In genomic region chr14:64706119-64706465, GRCh38 we compare ENCODE assay signal across 9 cellular contexts. TPM values are rescaled to one million over a fixed set of nuclear protein-coding genes. Genes with fewer than 3 reads are reported as not detected.
DNase-seq lines count a peak whose midpoint lies in the region; ATAC-seq and TF ChIP-seq lines count a peak whose summit lies in the region.
"Had no signal": no experiment of that assay in that cellular context is flagged by ENCODE, and none has a peak within 500 bp of the region (broad histone marks: within the 10 kb centered on the region; RNA-seq: fewer than 3 reads in every experiment).

No MANE protein-coding gene starts in this region.

- intact Hi-C loops in activated CD4-positive, alpha-beta memory T cell treated with anti-CD3 and anti-CD28 coated beads for 36 hours (cut with micrococcal nuclease), result loop anchor here (5.0 to 10.0 kb wide), 2 partner anchors 51 to 579 kb away; no protein-coding TSS in a partner anchor
- intact Hi-C loops in OCI-LY7 (cut with micrococcal nuclease; ENCODE audit: unreplicated experiment), result no loop called here

- H3K4me2 ChIP-seq in H9 (ENCODE audit: insufficient read depth, insufficient read length, low read length) (peak overlapping the region; percentile 93), skeletal muscle satellite cell (ENCODE audit: low read length) (peak overlapping the region; percentile 99), OCI-LY7 (ENCODE audit: low read length) (no peak overlapping the region)

- no peaks in the 10 kb centered on the region for H3K9me3 ChIP-seq in H9 (ENCODE audit: control insufficient read depth, low read depth, low read length)
- H3K9me3 ChIP-seq in iPS-18a (ENCODE audit: control insufficient read depth, low read depth, low read length), result no peaks in the 10 kb centered on the region
- H3K9me3 ChIP-seq in skeletal muscle satellite cell (replicated peaks; ENCODE audit: low read length), result no peaks in the 10 kb centered on the region
- no peaks in the 10 kb centered on the region for H3K9me3 ChIP-seq in OCI-LY7 (ENCODE audit: low read length)

- H3K27me3 Mint-ChIP-seq in H9 (ENCODE audit: low read depth), result peaks cover 5% of the 10 kb centered on the region; the same call in 1 of the 2 replicates
- H3K27me3 Mint-ChIP-seq in activated CD4-positive, alpha-beta memory T cell treated with anti-CD3 and anti-CD28 coated beads for 36 hours, result no peaks in the 10 kb centered on the region

- no peak overlapping the region for H2BK5ac ChIP-seq in H9 (ENCODE audit: insufficient read length, low read length)

- CTCF ChIA-PET in activated CD4-positive, alpha-beta memory T cell treated with anti-CD3 and anti-CD28 coated beads for 36 hours (lab: Charles Lee), result interaction anchor here (1.0 to 1.4 kb wide), 3 partner anchors 9 to 56 kb away, joined by 3 to 4 read pairs (median 3); no protein-coding TSS in a partner anchor
- CTCF ChIA-PET in OCI-LY7 (lab: Charles Lee; ENCODE audit: unreplicated experiment), result no interaction called here

- H3K27me3 ChIP-seq in H9 (ENCODE audit: insufficient read depth, low read length), result no peaks in the 10 kb centered on the region
- peaks cover 11% of the 10 kb centered on the region for H3K27me3 ChIP-seq in iPS-18a (ENCODE audit: control insufficient read depth, insufficient read depth, low read length)
- H3K27me3 ChIP-seq in skeletal muscle satellite cell (ENCODE audit: control insufficient read depth, insufficient read depth, low read length), result peaks cover 23% of the 10 kb centered on the region

- H3K14ac ChIP-seq in H9 (ENCODE audit: insufficient read depth, low read length), result no peak overlapping the region

- no peak overlapping the region for H3K56ac ChIP-seq in H9 (ENCODE audit: insufficient read length, low read depth, low read length)

- POLR2A ChIA-PET in activated CD4-positive, alpha-beta memory T cell treated with anti-CD3 and anti-CD28 coated beads for 36 hours (lab: Charles Lee), result interaction anchor here (0.6 kb wide), 1 partner anchor 833 kb away, joined by 4 read pairs; no protein-coding TSS in a partner anchor
- POLR2A ChIA-PET in OCI-LY7 (lab: Charles Lee), result no interaction called here

- H2AFZ ChIP-seq in H9 (ENCODE audit: low read length), result no peak overlapping the region
- H2AFZ ChIP-seq in OCI-LY7 (ENCODE audit: low read length), result no peak overlapping the region

- no peak overlapping the region for H2BK20ac ChIP-seq in H9 (ENCODE audit: low read depth, low read length, poor library complexity, severe bottlenecking)

- no peak for DNase-seq in H9
- DNase-seq in activated CD4-positive, alpha-beta memory T cell treated with anti-CD3 and anti-CD28 coated beads for 36 hours, result no peak
- no peak for DNase-seq in OCI-LY7 (ENCODE audit: low spot score)
- DNase-seq in stimulated activated naive CD4-positive, alpha-beta T cell (lab: John Stamatoyannopoulos, UW), result no peak

- H3K23ac ChIP-seq in H9 (ENCODE audit: insufficient read length, low read depth, low read length), result no peak overlapping the region

- no CpG with 5 or more reads among the region's 3 CpGs for WGBS in H9 (ENCODE audit: extremely low coverage, insufficient read length, low lambda C conversion rate)

- no peak overlapping the region for H4K8ac ChIP-seq in H9 (replicated peaks; ENCODE audit: insufficient read length, low read depth, low read length)

- peaks cover 36% of the 10 kb centered on the region for H3K23me2 ChIP-seq in H9 (ENCODE audit: insufficient read length, low read depth, low read length, poor library complexity, severe bottlenecking)

- no peak overlapping the region for H2AK5ac ChIP-seq in H9 (ENCODE audit: insufficient read length, low read length)

- no peak overlapping the region for H4K91ac ChIP-seq in H9 (ENCODE audit: insufficient read length, low read depth, low read length)

- H3T11ph ChIP-seq in H9 (ENCODE audit: low read length), result no peak overlapping the region

- H3K27ac ChIP-seq in H9 (ENCODE audit: insufficient read length, low read depth, low read length), result no peak overlapping the region
- H3K27ac ChIP-seq in iPS-18a (ENCODE audit: low read length), result no peak overlapping the region
- H3K27ac ChIP-seq in OCI-LY7 (ENCODE audit: low read depth, low read length, poor library complexity, severe bottlenecking), result no peak overlapping the region
- H3K27ac ChIP-seq: VCaP had no signal

- H3K4ac ChIP-seq in H9 (ENCODE audit: low read depth, low read length), result no peak overlapping the region

- H3K79me1 ChIP-seq in H9 (ENCODE audit: insufficient read depth, low read depth, low read length, poor library complexity, severe bottlenecking), result no peaks in the 10 kb centered on the region

- peak overlapping the region in 1 of 3 experiments; percentile 78; a peak in 1 of 7 replicates for H3K27ac Mint-ChIP-seq in H9
- peak overlapping the region; percentile 82 for H3K27ac Mint-ChIP-seq in activated CD4-positive, alpha-beta memory T cell treated with anti-CD3 and anti-CD28 coated beads for 36 hours

- H3K9me2 ChIP-seq in OCI-LY7 (ENCODE audit: insufficient read depth, low read length), result no peaks in the 10 kb centered on the region

- H3K4me1 ChIP-seq in H9 (ENCODE audit: insufficient read depth, low read length), result peaks cover 18% of the 10 kb centered on the region
- H3K4me1 ChIP-seq in iPS-18a (ENCODE audit: control insufficient read depth, low read depth, low read length), result peaks cover 59% of the 10 kb centered on the region
- peaks cover 28% of the 10 kb centered on the region for H3K4me1 ChIP-seq in skeletal muscle satellite cell (ENCODE audit: control insufficient read depth, insufficient read depth, low read length)
- H3K4me1 ChIP-seq in OCI-LY7 (ENCODE audit: insufficient read depth, low read length, poor library complexity, severe bottlenecking), result no peaks in the 10 kb centered on the region

- H4K20me1 ChIP-seq in H9 (ENCODE audit: control insufficient read depth, insufficient read depth, insufficient read length) (no peaks in the 10 kb centered on the region), OCI-LY7 (ENCODE audit: insufficient read depth, low read length) (no peaks in the 10 kb centered on the region)

- no peak overlapping the region for H2BK120ac ChIP-seq in H9 (ENCODE audit: low read depth, low read length, poor library complexity, severe bottlenecking)

- H2BK15ac ChIP-seq in H9 (ENCODE audit: low read depth, low read length), result no peak overlapping the region

- H3K9me3 Mint-ChIP-seq in H9, result no peaks in the 10 kb centered on the region; a peak in 1 of 5 replicates
- H3K9me3 Mint-ChIP-seq in activated CD4-positive, alpha-beta memory T cell treated with anti-CD3 and anti-CD28 coated beads for 36 hours, result no peaks in the 10 kb centered on the region

- no peaks in the 10 kb centered on the region for H3K36me3 ChIP-seq in iPS-18a (ENCODE audit: control insufficient read depth, low read depth, low read length)
- no peaks in the 10 kb centered on the region for H3K36me3 ChIP-seq in skeletal muscle satellite cell (ENCODE audit: insufficient read depth, low read length)
- no peaks in the 10 kb centered on the region for H3K36me3 ChIP-seq in OCI-LY7 (ENCODE audit: insufficient read depth, low read length)

- H3K4me3 Mint-ChIP-seq in H9, result peak overlapping the region; percentile 77 to 87
- peak overlapping the region; percentile 77 for H3K4me3 Mint-ChIP-seq in activated CD4-positive, alpha-beta memory T cell treated with anti-CD3 and anti-CD28 coated beads for 36 hours

- H3K36me3 Mint-ChIP-seq in H9 (ENCODE audit: insufficient read depth in 1 of 3, low read depth in 3 of 3), result peaks cover 4 to 11% (median 8%) of the 10 kb centered on the region in 3 experiments; a peak in 6 of 7 replicates
- H3K36me3 Mint-ChIP-seq in activated CD4-positive, alpha-beta memory T cell treated with anti-CD3 and anti-CD28 coated beads for 36 hours, result no peaks in the 10 kb centered on the region

- no peak for TF ChIP-seq CTCF in H9 (conservative IDR thresholded peaks at IDR 0.05)
- TF ChIP-seq CTCF in OCI-LY7 (conservative IDR thresholded peaks at IDR 0.05; ENCODE audit: low read length), result no peak

- peaks cover 77 to 79% of the 10 kb centered on the region in 2 experiments for H3K4me1 Mint-ChIP-seq in H9
- H3K4me1 Mint-ChIP-seq in activated CD4-positive, alpha-beta memory T cell treated with anti-CD3 and anti-CD28 coated beads for 36 hours (ENCODE audit: low read depth), result peaks cover 70% of the 10 kb centered on the region

- peak overlapping the region; percentile 71 for H3K4me3 ChIP-seq in iPS-18a (ENCODE audit: low read length)
- H3K4me3 ChIP-seq in skeletal muscle satellite cell (ENCODE audit: low read length), result no peak overlapping the region
- no peak overlapping the region for H3K4me3 ChIP-seq in OCI-LY7 (ENCODE audit: low read depth, low read length, poor library complexity, severe bottlenecking)

- H4K5ac ChIP-seq in H9 (ENCODE audit: insufficient read length, low read depth, low read length), result no peak overlapping the region

- BruUV-seq in OCI-LY7 (replicated peaks; lab: Mats Ljungman, UMichigan), result no TSS peak

- ATAC-seq in GM19035 (IDR thresholded peaks at IDR 0.05; ENCODE audit: unreplicated experiment) (no peak), HG03439 (IDR thresholded peaks at IDR 0.05; ENCODE audit: unreplicated experiment) (no peak)

- H3K79me2 ChIP-seq in H9 (ENCODE audit: insufficient read depth, low read length) (peaks cover 17% of the 10 kb centered on the region; the same call in 1 of the 2 replicates), OCI-LY7 (ENCODE audit: insufficient read depth, low read depth, low read length) (no peaks in the 10 kb centered on the region)

- no peak overlapping the region for H2BK12ac ChIP-seq in H9 (ENCODE audit: insufficient read length, low read depth, low read length)

- H3K18ac ChIP-seq in H9 (ENCODE audit: insufficient read length, low read depth, low read length), result no peak overlapping the region

- H3K9ac ChIP-seq in H9 (ENCODE audit: extremely low read depth, insufficient read length, low read length) (no peak overlapping the region), iPS-18a (ENCODE audit: low read length) (no peak overlapping the region), skeletal muscle satellite cell (ENCODE audit: low read depth, low read length) (no peak overlapping the region)

RNA-seq across cellular contexts. Expression of gene PLEKHG3, which starts 1.9 kb away (rescaled TPM):
- 48.5 and 49.5 TPM in 2 replicates for total RNA-seq in H9 (2021)
- 10 to 100 TPM; 20.1 to 22.6 TPM for total RNA-seq in activated CD4-positive, alpha-beta memory T cell treated with anti-CD3 and anti-CD28 coated beads for 36 hours
- total RNA-seq in skeletal muscle satellite cell (2012; rRNA removed), result 0.87 and 1.3 TPM in 2 replicates
- not detected in 2 replicates for total RNA-seq in OCI-LY7 (2014; rRNA removed; shearing (Covaris generic))
- total RNA-seq in OCI-LY7 (2022), result not detected in 2 replicates

Comparison
In these comparisons a context has a peak if more than half of its experiments do, and no peak if none do; other contexts are left out.
1. RNA of gene PLEKHG3, which starts 1.9 kb away (total RNA-seq): 48.5 to 49.5 TPM in H9 and 20.1 to 22.6 TPM in activated CD4-positive, alpha-beta memory T cell treated with anti-CD3 and anti-CD28 coated beads for 36 hours; not detected in OCI-LY7; every median in the first group is over 10 times any median in the second.